ENCODE assay signal across 7 cellular contexts in the genomic region with DNA sequence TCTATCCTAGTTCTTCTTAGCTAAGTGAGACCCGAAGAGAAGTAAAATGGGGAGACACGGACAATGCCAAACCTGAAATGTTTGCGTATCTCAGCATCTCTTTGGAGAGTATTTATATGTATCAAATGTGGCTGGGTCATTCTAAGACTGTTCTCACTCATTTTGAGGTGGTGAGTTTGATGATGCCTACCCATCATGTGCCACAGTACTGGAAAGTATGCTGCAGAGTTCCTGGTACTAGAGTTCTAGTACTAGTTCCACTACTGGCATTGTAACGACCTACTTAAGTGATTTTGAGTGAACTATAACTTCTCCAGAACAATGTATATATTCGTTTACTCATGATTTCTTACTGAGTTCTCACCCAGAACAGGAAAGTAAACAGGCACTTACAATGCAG. TPM values are rescaled to one million over a fixed set of nuclear protein-coding genes. Genes with fewer than 3 reads are reported as not detected.
"Had no signal": no experiment of that assay in that cellular context is flagged by ENCODE, and none has a peak within 500 bp of the region (broad histone marks: within the 10 kb centered on the region; RNA-seq: fewer than 3 reads in every experiment).

No MANE protein-coding gene starts in this region.

- H3K27ac Mint-ChIP-seq: IgD-negative memory B cell had no signal

- DNase-seq: IMR-90 had no signal

- H3K27ac ChIP-seq: HL-60 had no signal

- H3K4me3 ChIP-seq: K562 had no signal

- ATAC-seq: HepG2, K562 had no signal

- H3K27me3 Mint-ChIP-seq: IgD-negative memory B cell had no signal

- H3K4me3 Mint-ChIP-seq: IgD-negative memory B cell had no signal

RNA-seq across cellular contexts. Expression of a gene that starts 41.9 kb away (rescaled TPM):
- total RNA-seq: HepG2, HT-29, HT1080, IMR-90 had no signal
- polyA plus RNA-seq: HepG2, IMR-90 had no signal
